34 cellular contexts compared by ENCODE assay signal in the genomic region with DNA sequence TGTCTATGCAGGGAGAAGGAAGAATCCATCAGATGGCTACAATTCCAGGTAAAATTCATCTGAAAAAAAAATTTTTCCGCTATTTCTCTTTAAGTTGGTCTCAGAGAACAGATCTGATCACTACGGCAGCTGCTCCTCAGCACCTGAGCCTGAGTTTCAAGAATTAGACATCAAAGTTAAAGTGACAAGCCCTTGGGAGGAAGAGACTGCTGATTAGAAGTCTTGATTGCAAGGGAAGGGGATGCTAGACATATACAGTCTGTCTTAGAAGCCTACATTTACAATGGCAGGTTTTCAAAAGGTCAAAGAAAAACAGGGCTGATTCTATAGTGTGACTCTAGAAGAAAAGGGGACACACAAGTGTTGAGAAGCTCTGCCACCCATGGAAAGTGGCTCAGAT. TPM values are rescaled to one million over a fixed set of nuclear protein-coding genes. Genes with fewer than 3 reads are reported as not detected.
A peak's percentile ranks its signal among the peaks of the same experiment; 100 is the strongest.
DNase-seq lines count a peak whose midpoint lies in the region; ATAC-seq and TF ChIP-seq lines count a peak whose summit lies in the region.
"Had no signal": no experiment of that assay in that cellular context is flagged by ENCODE, and none has a peak within 500 bp of the region (broad histone marks: within the 10 kb centered on the region; RNA-seq: fewer than 3 reads in every experiment).

No MANE protein-coding gene starts in this region.

- H3K27me3 Mint-ChIP-seq in T-helper 17 cell = no peaks in the 10 kb centered on the region
- H3K27me3 Mint-ChIP-seq in CD8-positive, alpha-beta T cell (ENCODE audit: low read depth) = no peaks in the 10 kb centered on the region
- H3K27me3 Mint-ChIP-seq: CD4-positive, alpha-beta T cell had no signal

- TF ChIP-seq CTCF in DND-41 (IDR thresholded peaks at IDR 0.05; ENCODE audit: borderline replicate concordance, extremely low read depth, low read length, poor library complexity, severe bottlenecking) (no peak), esophagus muscularis mucosa (IDR thresholded peaks at IDR 0.05) (no peak)
- no peak for TF ChIP-seq CTCF in CD8-positive, alpha-beta T cell (IDR thresholded peaks at IDR 0.05)

- H3K36me3 ChIP-seq in DND-41 (ENCODE audit: insufficient read depth, low read length) (no peaks in the 10 kb centered on the region), KOPT-K1 (ENCODE audit: insufficient read depth, low read length) (no peaks in the 10 kb centered on the region), esophagus muscularis mucosa (no peaks in the 10 kb centered on the region)
- H3K36me3 ChIP-seq in CD8-positive, alpha-beta T cell (ENCODE audit: insufficient read depth, low read length) = no peaks in the 10 kb centered on the region
- H3K36me3 ChIP-seq: BE2C; BLaER1; BLaER1 treated with 17β-estradiol and CSF1 and Interleukin-3, amounts not matched to agents 10 nM and 100 nM had no signal

- CTCF ChIA-PET in CD8-positive, alpha-beta T cell (lab: Charles Lee) = interaction anchor here (1.6 kb wide), 1 partner anchor 14 kb away, joined by 3 read pairs; no protein-coding TSS in a partner anchor

- H3K9me3 ChIP-seq in DND-41 (ENCODE audit: insufficient read depth, low read length, severe bottlenecking) = no peaks in the 10 kb centered on the region
- H3K9me3 ChIP-seq in KOPT-K1 (ENCODE audit: insufficient read depth, low read length, poor library complexity, severe bottlenecking) = no peaks in the 10 kb centered on the region
- no peaks in the 10 kb centered on the region for H3K9me3 ChIP-seq in T-helper 17 cell (ENCODE audit: control insufficient read depth, low read length, poor library complexity, severe bottlenecking)
- H3K9me3 ChIP-seq in CD8-positive, alpha-beta T cell (ENCODE audit: low read length) = no peaks in the 10 kb centered on the region
- no peaks in the 10 kb centered on the region for H3K9me3 ChIP-seq in esophagus muscularis mucosa
- H3K9me3 ChIP-seq: A549, BE2C, BLaER1, Caco-2 had no signal

- H3K27ac Mint-ChIP-seq in T-helper 17 cell = peak overlapping the region; percentile 1
- no peak overlapping the region for H3K27ac Mint-ChIP-seq in CD8-positive, alpha-beta T cell
- H3K27ac Mint-ChIP-seq: B cell; CD14-positive monocyte; CD4-positive, alpha-beta T cell; CD4-positive, CD25-positive, alpha-beta regulatory T cell; CD8-positive, alpha-beta memory T cell had no signal

- H3K27me3 ChIP-seq in DND-41 (ENCODE audit: insufficient read depth, low read length, poor library complexity) (no peaks in the 10 kb centered on the region), esophagus muscularis mucosa (no peaks in the 10 kb centered on the region)
- H3K27me3 ChIP-seq in CD8-positive, alpha-beta T cell (ENCODE audit: insufficient read depth, low read length) = no peaks in the 10 kb centered on the region
- H3K27me3 ChIP-seq: BE2C; BLaER1; BLaER1 treated with 17β-estradiol and CSF1 and Interleukin-3, amounts not matched to agents 10 nM and 100 nM had no signal

- ATAC-seq in DND-41 (ENCODE audit: insufficient read depth, low read depth) (peak; percentile 74), T-helper 17 cell (no peak)
- ATAC-seq in CD8-positive, alpha-beta T cell = no peak
- ATAC-seq: A549 had no signal

- no peak overlapping the region for H3K4me3 Mint-ChIP-seq in T-helper 17 cell
- no peak overlapping the region for H3K4me3 Mint-ChIP-seq in CD8-positive, alpha-beta T cell
- H3K4me3 Mint-ChIP-seq: B cell; CD14-positive monocyte; CD4-positive, alpha-beta T cell; CD4-positive, CD25-positive, alpha-beta regulatory T cell had no signal

- H2AFZ ChIP-seq in DND-41 (ENCODE audit: low read depth, low read length) = no peak overlapping the region

- TF ChIP-seq POLR2A in esophagus muscularis mucosa (IDR thresholded peaks at IDR 0.05; ENCODE audit: low read depth) = no peak

- WGBS in esophagus muscularis mucosa = 91% methylated on average over 2 of the region's 2 CpGs

- no peaks in the 10 kb centered on the region for H3K9me3 Mint-ChIP-seq in CD8-positive, alpha-beta T cell
- H3K9me3 Mint-ChIP-seq: CD8-positive, alpha-beta memory T cell had no signal

- no peak for TF ChIP-seq EP300 in esophagus muscularis mucosa (IDR thresholded peaks at IDR 0.05)

- POLR2A ChIA-PET in CD8-positive, alpha-beta T cell (lab: Charles Lee) = no interaction called here

- no peaks in the 10 kb centered on the region for H3K79me2 ChIP-seq in DND-41 (ENCODE audit: insufficient read depth, low read length)

- H3K4me3 ChIP-seq in DND-41 (ENCODE audit: low read depth in 1 of 2, low read length in 2 of 2) (no peak overlapping the region), esophagus muscularis mucosa (no peak overlapping the region)
- H3K4me3 ChIP-seq in CD8-positive, alpha-beta T cell (ENCODE audit: low read depth, low read length) = no peak overlapping the region
- H3K4me3 ChIP-seq: A549; BLaER1; BLaER1 treated with 17β-estradiol and CSF1 and Interleukin-3, amounts not matched to agents 10 nM and 100 nM had no signal

- DNase-seq in DND-41 (no peak), T-helper 17 cell (no peak), head of caudate nucleus (no peak), esophagus muscularis mucosa (ENCODE audit: extremely low spot score) (no peak)
- no peak for DNase-seq in CD8-positive, alpha-beta T cell
- DNase-seq: 8988T; ACHN; AML-193; BE2C; C1 segment of cervical spinal cord; Caco-2; Calu3; CD4-positive, alpha-beta memory T cell; CD4-positive, alpha-beta T cell; CD4-positive, CD25-positive, alpha-beta regulatory T cell; CD8-positive, alpha-beta memory T cell; COR-L47; DMS 273 treated with DMSO at 0.1 percent for 48 hours; DMS153; DMS53; DMS79; DMS79 treated with DMSO at 0.1 percent for 48 hours; EL had no signal

- H4K20me1 ChIP-seq in DND-41 (ENCODE audit: insufficient read depth, low read length) = no peaks in the 10 kb centered on the region
- H4K20me1 ChIP-seq: BLaER1; BLaER1 treated with 17β-estradiol and CSF1 and Interleukin-3, amounts not matched to agents 10 nM and 100 nM had no signal

- intact Hi-C loops in head of caudate nucleus (cut with DNase I) (no loop called here), esophagus muscularis mucosa (cut with DNase I) (no loop called here)
- intact Hi-C loops in CD8-positive, alpha-beta T cell (cut with DNase I, micrococcal nuclease) = no loop called here

- no peaks in the 10 kb centered on the region for H3K36me3 Mint-ChIP-seq in T-helper 17 cell (ENCODE audit: low read depth)
- H3K36me3 Mint-ChIP-seq in CD8-positive, alpha-beta T cell = no peaks in the 10 kb centered on the region
- H3K36me3 Mint-ChIP-seq: CD14-positive monocyte; CD4-positive, CD25-positive, alpha-beta regulatory T cell had no signal

- peaks cover 4% of the 10 kb centered on the region for H3K4me1 Mint-ChIP-seq in T-helper 17 cell
- peaks cover 5% of the 10 kb centered on the region for H3K4me1 Mint-ChIP-seq in CD8-positive, alpha-beta T cell (ENCODE audit: low read depth)
- H3K4me1 Mint-ChIP-seq: B cell, CD14-positive monocyte had no signal

- H3K27ac ChIP-seq in DND-41 (ENCODE audit: low read length) = no peak overlapping the region
- peak overlapping the region; percentile 32 for H3K27ac ChIP-seq in KOPT-K1 (ENCODE audit: low read depth, low read length, poor library complexity, severe bottlenecking)
- no peak overlapping the region for H3K27ac ChIP-seq in CD8-positive, alpha-beta T cell (ENCODE audit: low read depth, low read length)
- no peak overlapping the region for H3K27ac ChIP-seq in esophagus muscularis mucosa (replicated peaks in 1 of 4)
- H3K27ac ChIP-seq: 22Rv1; A549; BLaER1; BLaER1 treated with 17β-estradiol and CSF1 and Interleukin-3, amounts not matched to agents 10 nM and 100 nM; C4-2B had no signal

- no peak overlapping the region for H3K4me2 ChIP-seq in DND-41 (ENCODE audit: insufficient read depth, low read length)
- H3K4me2 ChIP-seq: A549; BLaER1; BLaER1 treated with 17β-estradiol and CSF1 and Interleukin-3, amounts not matched to agents 10 nM and 100 nM had no signal

- peaks cover 7% of the 10 kb centered on the region for H3K4me1 ChIP-seq in DND-41 (ENCODE audit: insufficient read depth, low read length)
- H3K4me1 ChIP-seq in CD8-positive, alpha-beta T cell (ENCODE audit: insufficient read depth, low read length) = no peaks in the 10 kb centered on the region
- H3K4me1 ChIP-seq in esophagus muscularis mucosa = peaks cover 0 to 10% (median 6%) of the 10 kb centered on the region in 4 donors
- H3K4me1 ChIP-seq: A549; BE2C; BLaER1; BLaER1 treated with 17β-estradiol and CSF1 and Interleukin-3, amounts not matched to agents 10 nM and 100 nM had no signal

- no peak overlapping the region for H3K9ac ChIP-seq in DND-41 (ENCODE audit: low read depth, low read length)
- H3K9ac ChIP-seq: BLaER1; BLaER1 treated with 17β-estradiol and CSF1 and Interleukin-3, amounts not matched to agents 10 nM and 100 nM had no signal

RNA-seq across cellular contexts. Expression of gene SUSD4, which starts 48.3 kb away (rescaled TPM):
- 10 to 100 TPM in 1 of 2 donors, 1 to 10 TPM in 1; 8.8 to 32.6 TPM for total RNA-seq in T-helper 17 cell
- 1 to 10 TPM; 1.9 to 2.2 TPM for total RNA-seq in CD8-positive, alpha-beta T cell
- 1 to 10 TPM; 1.1 to 3.3 (median 1.8) TPM for total RNA-seq in esophagus muscularis mucosa
- total RNA-seq: A172, A673, B cell, G401 had no signal
